Comparison of ENCODE assay signal across 1 cellular context in the genomic region with DNA sequence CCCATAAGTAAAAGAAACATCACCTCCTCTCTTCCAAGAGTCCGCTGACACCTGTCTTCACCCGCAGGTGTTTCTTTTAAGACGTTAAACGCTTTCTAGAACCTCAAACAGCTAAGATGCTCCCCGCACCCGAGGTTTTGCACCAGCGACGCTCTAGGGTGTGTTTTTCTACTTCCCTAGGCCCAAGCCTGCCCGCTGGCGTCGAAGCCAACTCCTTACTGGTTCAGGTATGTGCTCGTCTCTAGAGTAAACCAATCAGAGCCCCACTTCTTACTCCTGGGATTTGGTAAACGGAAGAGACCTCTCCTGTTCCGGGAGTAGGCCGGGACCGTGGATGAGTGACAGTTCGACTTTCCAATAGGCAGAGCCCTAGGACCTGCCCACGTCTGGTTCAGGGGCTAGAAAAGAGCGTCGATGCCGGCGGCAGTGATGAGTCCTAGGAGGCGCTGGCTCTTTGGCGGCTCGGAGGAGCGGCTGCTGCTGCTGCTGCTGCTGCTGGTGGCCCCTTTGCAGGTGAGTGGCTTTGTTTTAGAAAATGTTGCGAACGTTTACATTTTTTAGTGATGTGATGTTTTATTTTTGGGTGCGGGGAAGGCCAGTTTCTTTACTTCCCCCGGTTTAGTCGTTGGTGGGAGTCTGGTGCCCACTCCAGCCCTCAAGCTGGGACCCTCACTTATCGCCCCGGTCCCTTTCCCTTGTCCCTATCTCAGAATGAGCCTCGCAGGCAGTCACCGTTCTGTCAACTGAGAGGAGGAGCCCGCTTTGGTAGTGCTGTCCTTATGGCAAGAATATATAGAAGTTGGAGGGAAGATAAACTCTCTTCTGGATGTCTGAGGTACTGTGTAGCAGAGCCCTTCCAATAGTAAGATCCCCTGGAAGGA.
A peak's percentile ranks its signal among the peaks of the same experiment; 100 is the strongest.
TF ChIP-seq lines count a peak whose summit lies in the region.

BPGM (plus strand) TSS at position 429 of the 881 bp plus-strand sequence. CDS start 14,655 bp downstream, outside the sequence.

TF ChIP-seq in K562, 482 proteins besides CTCF, POLR2A, EP300 and RAD21 (continued from another document and continues in another):
- TF ChIP-seq ZBTB40 (IDR thresholded peaks at IDR 0.05), result peak; percentile 99
- no peak for TF ChIP-seq ZBTB40 (CRISPR knock-in tag; IDR thresholded peaks at IDR 0.05)
- no peak for TF ChIP-seq PHF21A (IDR thresholded peaks at IDR 0.05; ENCODE audit: borderline replicate concordance, low read depth)
- TF ChIP-seq CHD7 (IDR thresholded peaks at IDR 0.05; ENCODE audit: low read depth, low read length), result no peak
- no peak; a peak in 2 of 4 replicates for TF ChIP-seq TBL1XR1 (IDR thresholded peaks at IDR 0.05; ENCODE audit: low read length in 2 of 2)
- TF ChIP-seq TAF15 (IDR thresholded peaks at IDR 0.05; ENCODE audit: low read depth, low read length), result no peak
- TF ChIP-seq OTX1 (CRISPR knock-in tag; IDR thresholded peaks at IDR 0.05), result no peak
- no peak for TF ChIP-seq MEF2A (IDR thresholded peaks at IDR 0.05; ENCODE audit: control insufficient read depth, low read depth, low read length)
- TF ChIP-seq CREB3L1 (IDR thresholded peaks at IDR 0.05; ENCODE audit: borderline replicate concordance, low read depth), result peak; percentile 80
- TF ChIP-seq ZMIZ1 (IDR thresholded peaks at IDR 0.05; ENCODE audit: low read depth in 2 of 2, low read length in 2 of 2), result 0 out of 4 replicates have a peak, but pooled peaks of 1 of the 2 experiments have one; percentile 62
